ENCODE assay signal across 8 cellular contexts in genomic region chr3:136818191-136818850, GRCh38. TPM values are rescaled to one million over a fixed set of nuclear protein-coding genes. Genes with fewer than 3 reads are reported as not detected.
DNase-seq lines count a peak whose midpoint lies in the region; ATAC-seq and TF ChIP-seq lines count a peak whose summit lies in the region.

No MANE protein-coding gene starts in this region.

- H3K27me3 Mint-ChIP-seq in endothelial cell (ENCODE audit: unreplicated experiment): peaks cover 8% of the 10 kb centered on the region
- peaks cover 38% of the 10 kb centered on the region for H3K27me3 Mint-ChIP-seq in stimulated activated naive CD8-positive, alpha-beta T cell treated with anti-CD3 and anti-CD28 coated beads, Interleukin-15, amount 100 ng/mL, for 72 hours

- H4K20me1 ChIP-seq in KMS-11 (ENCODE audit: insufficient read depth): no peaks in the 10 kb centered on the region

- H3K9me3 ChIP-seq in mesodermal cell (ENCODE audit: control insufficient read depth, low read length): peaks cover 7% of the 10 kb centered on the region

- peak; percentile 52 for DNase-seq in GM13977 (ENCODE audit: low spot score)
- DNase-seq in activated CD4-positive, alpha-beta T cell treated with anti-CD3 and anti-CD28 coated beads for 48 hours: peak; percentile 73
- peak; percentile 4 for DNase-seq in endothelial cell (ENCODE audit: low spot score)
- peak; percentile 52 to 73 for DNase-seq in stimulated activated naive CD8-positive, alpha-beta T cell treated with anti-CD3 and anti-CD28 coated beads, Interleukin-15, amount 100 ng/mL, for 72 hours
- no peak for DNase-seq in T-helper 9 cell

- H3K4me3 ChIP-seq in KMS-11 (IDR thresholded peaks at IDR 0.05; ENCODE audit: insufficient read depth, low read depth, low read length): peak overlapping the region; percentile 31
- peak overlapping the region; percentile 63 for H3K4me3 ChIP-seq in mesodermal cell (ENCODE audit: extremely low read depth, insufficient read depth, low read length, poor library complexity, severe bottlenecking)

- H3K36me3 Mint-ChIP-seq in endothelial cell (ENCODE audit: low read depth, unreplicated experiment): peaks cover 4% of the 10 kb centered on the region

- H3K9me3 Mint-ChIP-seq in endothelial cell (ENCODE audit: unreplicated experiment): no peaks in the 10 kb centered on the region
- H3K9me3 Mint-ChIP-seq in stimulated activated naive CD8-positive, alpha-beta T cell treated with anti-CD3 and anti-CD28 coated beads, Interleukin-15, amount 100 ng/mL, for 72 hours: peaks cover 5 to 13% of the 10 kb centered on the region in 2 donors

- 13 to 17% methylated on average over 8 to 9 of the region's 10 CpGs for WGBS in mesodermal cell (ENCODE audit: insufficient coverage in 2 of 2), 2 experiments

- H3K4me1 Mint-ChIP-seq in endothelial cell (ENCODE audit: unreplicated experiment): peaks cover 19% of the 10 kb centered on the region
- peaks cover 26% of the 10 kb centered on the region for H3K4me1 Mint-ChIP-seq in stimulated activated naive CD8-positive, alpha-beta T cell treated with anti-CD3 and anti-CD28 coated beads, Interleukin-15, amount 100 ng/mL, for 72 hours

- H3K4me1 ChIP-seq in KMS-11 (ENCODE audit: low read depth, poor library complexity, severe bottlenecking) (no peaks in the 10 kb centered on the region), mesodermal cell (ENCODE audit: control insufficient read depth, insufficient read depth, low read length, poor library complexity, severe bottlenecking) (peaks cover 13% of the 10 kb centered on the region)

- peak overlapping the region; percentile 72 for H3K27ac Mint-ChIP-seq in endothelial cell (ENCODE audit: unreplicated experiment)
- H3K27ac Mint-ChIP-seq in stimulated activated naive CD8-positive, alpha-beta T cell treated with anti-CD3 and anti-CD28 coated beads, Interleukin-15, amount 100 ng/mL, for 72 hours: peak overlapping the region; percentile 49 to 87

- H3K27ac ChIP-seq in KMS-11 (no peak overlapping the region), mesodermal cell (ENCODE audit: low read depth, low read length, severe bottlenecking) (peak overlapping the region; percentile 89)

- in situ Hi-C loops in GM13977 (cut with MboI; ENCODE audit: low pct_unique_long_range_greater_than_20kb, low sequenced_read_pairs, unreplicated experiment): no loop called here

- H3K79me2 ChIP-seq in KMS-11 (ENCODE audit: insufficient read depth, low read depth): no peaks in the 10 kb centered on the region

- peak overlapping the region; percentile 31; the same call in 1 of the 2 replicates for H3K4me2 ChIP-seq in KMS-11

- peak overlapping the region; percentile 96 for H3K4me3 Mint-ChIP-seq in endothelial cell (ENCODE audit: unreplicated experiment)
- H3K4me3 Mint-ChIP-seq in stimulated activated naive CD8-positive, alpha-beta T cell treated with anti-CD3 and anti-CD28 coated beads, Interleukin-15, amount 100 ng/mL, for 72 hours: peak overlapping the region; percentile 93 to 96

- no peaks in the 10 kb centered on the region for H3K36me3 ChIP-seq in KMS-11 (ENCODE audit: insufficient read depth)
- H3K36me3 ChIP-seq in mesodermal cell (ENCODE audit: control insufficient read depth, insufficient read depth, low read length): peaks cover 9% of the 10 kb centered on the region

- peak overlapping the region; percentile 81; the same call in 1 of the 2 replicates for H2AFZ ChIP-seq in KMS-11 (ENCODE audit: low read depth)

- peak; percentile 93 for ATAC-seq in stimulated activated naive CD8-positive, alpha-beta T cell treated with anti-CD3 and anti-CD28 coated beads, Interleukin-15, amount 100 ng/mL, for 72 hours
- ATAC-seq in GM21423 (IDR thresholded peaks at IDR 0.05; ENCODE audit: unreplicated experiment): no peak

- peak overlapping the region; percentile 33; the same call in 1 of the 2 replicates for H3K9ac ChIP-seq in KMS-11

- TF ChIP-seq CTCF in GM13977 (IDR thresholded peaks at IDR 0.05; ENCODE audit: extremely low read depth, insufficient read depth, missing control alignments) (no peak), KMS-11 (conservative IDR thresholded peaks at IDR 0.05; ENCODE audit: low read depth, low read length) (no peak), endothelial cell (IDR thresholded peaks at IDR 0.05; ENCODE audit: unreplicated experiment) (no peak)

- H3K27me3 ChIP-seq in KMS-11 (ENCODE audit: insufficient read depth, low read depth): no peaks in the 10 kb centered on the region; the same call in 1 of the 2 replicates

RNA-seq across cellular contexts. Expression of gene SLC35G2, which starts 0.6 kb away (rescaled TPM):
- 8.2 TPM for total RNA-seq in endothelial cell (ENCODE audit: unreplicated experiment)
- polyA plus RNA-seq in mesodermal cell (2013, experiment 1 of 2): 21.7 TPM
- polyA plus RNA-seq in mesodermal cell (2013, experiment 2 of 2): 19.0 TPM

RNA-seq across cellular contexts. Expression of gene NCK1, which starts 43.7 kb away (rescaled TPM):
- 53.9 TPM for total RNA-seq in endothelial cell (ENCODE audit: unreplicated experiment)
- polyA plus RNA-seq in mesodermal cell (2013, experiment 1 of 2): 65.0 TPM
- 74.3 TPM for polyA plus RNA-seq in mesodermal cell (2013, experiment 2 of 2)
